8 cellular contexts compared by ENCODE assay signal in the genomic region with DNA sequence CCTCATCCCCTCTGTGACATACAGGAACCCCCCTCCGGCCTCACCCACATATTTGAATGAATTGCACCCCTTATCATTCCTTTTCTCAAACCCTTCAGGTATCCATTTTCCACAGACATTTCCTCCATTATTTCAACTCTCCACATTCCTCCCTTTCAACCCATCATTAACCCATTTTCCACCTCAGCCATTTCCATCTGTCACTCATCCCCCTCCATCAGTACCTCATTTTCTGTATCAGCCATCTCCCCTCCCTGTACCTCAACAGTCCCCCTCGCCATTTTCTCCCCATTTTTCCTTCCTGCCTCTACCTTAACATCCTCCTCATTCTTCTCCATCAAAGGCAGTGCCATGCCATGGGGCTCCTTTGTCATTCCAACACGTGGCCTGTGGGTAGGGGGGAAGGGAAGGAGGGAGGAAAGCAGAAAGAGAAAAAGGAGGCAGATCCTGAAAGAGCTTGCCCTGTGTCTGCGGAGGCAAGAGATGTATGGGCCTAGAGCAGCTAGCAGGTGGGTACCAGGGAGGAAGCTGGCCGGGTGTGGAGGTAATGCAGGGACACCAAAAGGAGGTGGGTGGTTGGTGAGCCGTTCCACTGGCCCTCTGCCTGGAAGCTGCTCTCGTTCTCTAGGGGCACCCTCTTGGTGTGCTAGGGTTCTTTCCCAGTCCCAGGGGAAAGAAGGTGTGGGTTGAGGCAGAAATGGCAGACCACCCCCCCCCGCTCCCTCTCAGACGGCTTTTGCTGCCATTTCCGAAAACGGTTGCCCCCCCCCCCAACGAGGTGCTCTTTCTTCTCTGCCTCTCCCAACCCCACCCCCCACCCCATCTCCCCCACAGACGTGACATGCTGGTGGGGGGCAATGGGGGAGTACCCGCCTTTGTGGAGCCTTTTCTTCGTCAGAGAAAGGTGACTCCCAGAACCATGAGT. TPM values are rescaled to one million over a fixed set of nuclear protein-coding genes. Genes with fewer than 3 reads are reported as not detected.
A peak's percentile ranks its signal among the peaks of the same experiment; 100 is the strongest.
DNase-seq lines count a peak whose midpoint lies in the region; ATAC-seq and TF ChIP-seq lines count a peak whose summit lies in the region.

No MANE protein-coding gene starts in this region.

- DNase-seq in right atrium auricular region (ENCODE audit: low spot score) (no peak), cardiac septum (ENCODE audit: low spot score) (no peak), chondrocyte (ENCODE audit: low spot score) (no peak), naive B cell (no peak), dermis blood vessel endothelial cell (no peak), activated gamma-delta T cell treated with Interleukin-2 at 50 U/mL for 16 hours (no peak), GF-D8 (lab: John Stamatoyannopoulos, UW) (no peak), DMS79 (lab: John Stamatoyannopoulos, UW) (no peak)

- peak overlapping the region; percentile 93 to 98 for H3K4me3 ChIP-seq in right atrium auricular region

- H3K4me3 Mint-ChIP-seq in chondrocyte (ENCODE audit: unreplicated experiment), result peak overlapping the region; percentile 87
- H3K4me3 Mint-ChIP-seq in naive B cell, result peak overlapping the region; percentile 74 to 93 (median 86)

- no peak for TF ChIP-seq CTCF in right atrium auricular region (IDR thresholded peaks at IDR 0.05)
- no peak for TF ChIP-seq CTCF in chondrocyte (IDR thresholded peaks at IDR 0.05)

- no peaks in the 10 kb centered on the region for H3K27me3 ChIP-seq in right atrium auricular region

- peak overlapping the region; percentile 96 for H3K27ac Mint-ChIP-seq in chondrocyte (ENCODE audit: unreplicated experiment)
- H3K27ac Mint-ChIP-seq in naive B cell, result peak overlapping the region in 1 of 6 donors; percentile 79

- H3K9me3 ChIP-seq in right atrium auricular region, result no peaks in the 10 kb centered on the region

- no peak for ATAC-seq in naive B cell (ENCODE audit: low read depth in 2 of 2)

- H3K4me1 ChIP-seq in right atrium auricular region, result peaks cover 3 to 69% of the 10 kb centered on the region in 2 donors

- H3K36me3 Mint-ChIP-seq in chondrocyte (ENCODE audit: low read depth) (no peaks in the 10 kb centered on the region), naive B cell (no peaks in the 10 kb centered on the region)

- intact Hi-C loops in cardiac septum (cut with DNase I), result loop anchor here (5.0 kb wide), 1 partner anchor 81 kb away; a partner anchor contains a TSS

- H3K27me3 Mint-ChIP-seq in chondrocyte (ENCODE audit: low read depth) (no peaks in the 10 kb centered on the region), naive B cell (no peaks in the 10 kb centered on the region)

- peak overlapping the region; percentile 99 to 100 for H3K27ac ChIP-seq in right atrium auricular region

- no peaks in the 10 kb centered on the region for H3K9me3 Mint-ChIP-seq in chondrocyte (ENCODE audit: low read depth)
- no peaks in the 10 kb centered on the region for H3K9me3 Mint-ChIP-seq in naive B cell

- peaks cover under 1% of the 10 kb centered on the region for H3K36me3 ChIP-seq in right atrium auricular region

- H3K4me1 Mint-ChIP-seq in chondrocyte (ENCODE audit: low read depth) (peaks cover 66% of the 10 kb centered on the region), naive B cell (peaks cover 38 to 45% (median 41%) of the 10 kb centered on the region in 3 donors)

RNA-seq across cellular contexts. Expression of a gene that starts 1.6 kb away (rescaled TPM):
- 10 to 100 TPM; 34.9 to 82.4 TPM for total RNA-seq in right atrium auricular region
- total RNA-seq in cardiac septum, result 133 TPM
- total RNA-seq in chondrocyte, result 10.2 to 17.4 TPM (median 15.2 TPM) in 3 replicates
- 1 to 10 TPM in 3 of 6 donors, under 1 TPM in 2, not detected in 1; 0.31 to 1.9 (median 1.4) TPM for polyA plus RNA-seq in naive B cell (ENCODE audit: low read depth in 6 of 6)
- total RNA-seq in dermis blood vessel endothelial cell, result 3.4 and 3.6 TPM in 2 replicates

RNA-seq across cellular contexts. Expression of a gene that starts 33.1 kb away (rescaled TPM):
- total RNA-seq in right atrium auricular region, result under 1 TPM in 1 of 2 donors, not detected in 1; 0.67 TPM
- 0.57 TPM for total RNA-seq in cardiac septum
- total RNA-seq in chondrocyte, result 0.30 to 1.0 TPM in 2 of 3 replicates, not detected in the other
- polyA plus RNA-seq in naive B cell (ENCODE audit: low read depth in 6 of 6), result not detected
- not detected in 2 replicates for total RNA-seq in dermis blood vessel endothelial cell
